In the genomic region with DNA sequence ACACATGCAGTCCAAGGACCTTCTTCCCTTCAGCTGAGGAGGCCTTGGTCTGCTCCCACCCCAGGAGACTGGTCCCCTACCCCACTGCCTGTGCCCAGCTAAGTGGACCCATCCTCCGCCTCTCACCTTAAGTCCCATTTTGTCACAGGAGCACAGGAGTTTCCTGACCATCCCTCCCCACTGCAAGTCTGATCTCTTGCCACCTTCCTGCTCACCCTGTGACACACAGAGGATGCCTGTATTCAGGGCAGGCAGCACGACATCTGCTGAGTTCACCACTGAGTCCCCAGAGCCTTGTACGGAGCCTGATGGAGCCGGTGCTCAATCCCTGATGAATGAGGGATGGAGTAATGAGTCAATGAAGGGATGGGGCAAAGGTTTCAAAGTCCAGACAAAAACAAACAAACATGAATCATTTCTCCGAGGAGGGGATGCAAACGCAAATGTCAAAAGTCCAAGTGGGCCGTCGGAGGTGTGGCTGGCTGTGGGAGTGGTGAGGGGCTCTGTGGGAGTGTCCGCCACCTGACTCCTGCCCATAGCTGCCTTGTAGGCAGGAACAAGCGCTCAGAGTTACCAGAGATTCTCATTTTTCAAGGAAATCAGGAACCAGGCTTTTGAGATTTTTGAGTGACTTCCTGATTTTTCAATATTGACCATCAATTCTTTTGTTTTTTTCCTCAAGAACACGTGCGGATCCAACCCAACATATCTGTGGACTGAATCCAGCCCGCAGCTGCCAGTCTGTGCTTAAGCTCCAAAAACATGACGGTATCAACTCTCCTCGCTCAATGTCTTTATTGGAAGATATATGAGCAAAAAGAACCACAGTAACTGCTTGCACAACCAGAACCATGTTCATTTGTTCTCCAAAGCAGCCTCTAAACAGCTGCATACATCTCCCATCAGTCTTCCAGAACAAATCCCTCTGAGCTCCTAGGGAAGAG, we compare ENCODE assay signal across 1 cellular context.
TF ChIP-seq lines count a peak whose summit lies in the region.

No MANE protein-coding gene starts in this region.

TF ChIP-seq in HepG2, 621 proteins besides CTCF, POLR2A, EP300 and RAD21 (continued from another document and continues in another):
- TF ChIP-seq, protein P1, sequence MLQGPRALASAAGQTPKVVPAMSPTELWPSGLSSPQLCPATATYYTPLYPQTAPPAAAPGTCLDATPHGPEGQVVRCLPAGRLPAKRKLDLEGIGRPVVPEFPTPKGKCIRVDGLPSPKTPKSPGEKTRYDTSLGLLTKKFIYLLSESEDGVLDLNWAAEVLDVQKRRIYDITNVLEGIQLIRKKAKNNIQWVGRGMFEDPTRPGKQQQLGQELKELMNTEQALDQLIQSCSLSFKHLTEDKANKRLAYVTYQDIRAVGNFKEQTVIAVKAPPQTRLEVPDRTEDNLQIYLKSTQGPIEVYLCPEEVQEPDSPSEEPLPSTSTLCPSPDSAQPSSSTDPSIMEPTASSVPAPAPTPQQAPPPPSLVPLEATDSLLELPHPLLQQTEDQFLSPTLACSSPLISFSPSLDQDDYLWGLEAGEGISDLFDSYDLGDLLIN (CRISPR knock-in tag; IDR thresholded peaks at IDR 0.05; ENCODE audit: borderline replicate concordance): no peak
- TF ChIP-seq SRSF4 (IDR thresholded peaks at IDR 0.05; ENCODE audit: low read depth, low read length, poor library complexity, severe bottlenecking): no peak
- peak; percentile 70 for TF ChIP-seq MIER2 (CRISPR knock-in tag; IDR thresholded peaks at IDR 0.05)
- no peak for TF ChIP-seq RAD51 (IDR thresholded peaks at IDR 0.05; ENCODE audit: borderline replicate concordance)
- no peak for TF ChIP-seq NBN (conservative IDR thresholded peaks at IDR 0.05)
- TF ChIP-seq, protein P2, sequence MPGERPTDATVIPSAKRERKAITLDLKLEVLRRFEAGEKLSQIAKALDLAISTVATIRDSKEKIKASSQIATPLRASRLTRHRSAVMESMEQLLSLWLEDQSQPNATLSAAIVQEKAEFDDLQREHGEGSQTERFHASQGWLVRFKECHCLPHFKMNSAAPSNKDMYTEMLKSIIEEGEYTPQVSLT (CRISPR knock-in tag; IDR thresholded peaks at IDR 0.05; ENCODE audit: borderline replicate concordance, low read depth): no peak
- TF ChIP-seq ATAD3A (CRISPR knock-in tag; IDR thresholded peaks at IDR 0.05): 0 out of 2 replicates have a peak, but pooled peaks have one; percentile 44
- TF ChIP-seq, protein P3, sequence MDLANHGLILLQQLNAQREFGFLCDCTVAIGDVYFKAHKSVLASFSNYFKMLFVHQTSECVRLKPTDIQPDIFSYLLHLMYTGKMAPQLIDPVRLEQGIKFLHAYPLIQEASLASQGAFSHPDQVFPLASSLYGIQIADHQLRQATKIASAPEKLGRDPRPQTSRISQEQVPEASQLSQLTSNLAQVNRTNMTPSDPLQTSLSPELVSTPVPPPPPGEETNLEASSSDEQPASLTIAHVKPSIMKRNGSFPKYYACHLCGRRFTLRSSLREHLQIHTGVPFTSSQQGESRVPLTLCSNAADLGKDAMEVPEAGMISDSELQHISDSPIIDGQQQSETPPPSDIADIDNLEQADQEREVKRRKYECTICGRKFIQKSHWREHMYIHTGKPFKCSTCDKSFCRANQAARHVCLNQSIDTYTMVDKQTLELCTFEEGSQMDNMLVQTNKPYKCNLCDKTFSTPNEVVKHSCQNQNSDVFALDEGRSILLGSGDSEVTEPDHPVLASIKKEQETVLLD (CRISPR knock-in tag; IDR thresholded peaks at IDR 0.05; ENCODE audit: low read depth): no peak; the same call in 1 of the 2 replicates
- TF ChIP-seq ZNF598 (CRISPR knock-in tag; IDR thresholded peaks at IDR 0.05; ENCODE audit: borderline replicate concordance): no peak
- TF ChIP-seq ZSCAN25 (CRISPR knock-in tag; IDR thresholded peaks at IDR 0.05): no peak; the same call in 1 of the 2 replicates
- no peak for TF ChIP-seq ZNF678 (CRISPR knock-in tag; IDR thresholded peaks at IDR 0.05)
- TF ChIP-seq FOXA3 (CRISPR knock-in tag; IDR thresholded peaks at IDR 0.05): peak; percentile 91
- no peak for TF ChIP-seq ZNF282 (IDR thresholded peaks at IDR 0.05; ENCODE audit: partially characterized antibody)
- no peak for TF ChIP-seq ZNF75D (CRISPR knock-in tag; IDR thresholded peaks at IDR 0.05; ENCODE audit: borderline replicate concordance)
- TF ChIP-seq NR2C2 (CRISPR knock-in tag; IDR thresholded peaks at IDR 0.05; ENCODE audit: borderline replicate concordance): no peak; the same call in 1 of the 2 replicates
- TF ChIP-seq ISX (CRISPR knock-in tag; conservative IDR thresholded peaks at IDR 0.05): no peak
- TF ChIP-seq FOSL2 (CRISPR knock-in tag; IDR thresholded peaks at IDR 0.05): peak; percentile 99
- peak; percentile 93 for TF ChIP-seq MED1 (CRISPR knock-in tag; IDR thresholded peaks at IDR 0.05)
- no peak for TF ChIP-seq HOXA9 (CRISPR knock-in tag; IDR thresholded peaks at IDR 0.05; ENCODE audit: borderline replicate concordance)
- TF ChIP-seq ZNF766 (CRISPR knock-in tag; IDR thresholded peaks at IDR 0.05; ENCODE audit: borderline replicate concordance): no peak
- no peak for TF ChIP-seq SRSF1 (optimal IDR thresholded peaks at IDR 0.05; ENCODE audit: low read depth, low read length)
- TF ChIP-seq, protein P4, sequence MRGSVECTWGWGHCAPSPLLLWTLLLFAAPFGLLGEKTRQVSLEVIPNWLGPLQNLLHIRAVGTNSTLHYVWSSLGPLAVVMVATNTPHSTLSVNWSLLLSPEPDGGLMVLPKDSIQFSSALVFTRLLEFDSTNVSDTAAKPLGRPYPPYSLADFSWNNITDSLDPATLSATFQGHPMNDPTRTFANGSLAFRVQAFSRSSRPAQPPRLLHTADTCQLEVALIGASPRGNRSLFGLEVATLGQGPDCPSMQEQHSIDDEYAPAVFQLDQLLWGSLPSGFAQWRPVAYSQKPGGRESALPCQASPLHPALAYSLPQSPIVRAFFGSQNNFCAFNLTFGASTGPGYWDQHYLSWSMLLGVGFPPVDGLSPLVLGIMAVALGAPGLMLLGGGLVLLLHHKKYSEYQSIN (CRISPR knock-in tag; IDR thresholded peaks at IDR 0.05; ENCODE audit: borderline replicate concordance): no peak
- peak; percentile 94 for TF ChIP-seq HNF4G (IDR thresholded peaks at IDR 0.05; ENCODE audit: borderline replicate concordance, low read depth, low read length)
- TF ChIP-seq HNF4G (CRISPR knock-in tag; IDR thresholded peaks at IDR 0.05; ENCODE audit: borderline replicate concordance, low read depth): peak; percentile 95
- TF ChIP-seq U2AF1 (optimal IDR thresholded peaks at IDR 0.05; ENCODE audit: low read depth, low read length): peak; percentile 67
- no peak for TF ChIP-seq ZEB1 (IDR thresholded peaks at IDR 0.05; ENCODE audit: insufficient replicate concordance, low read depth)
- TF ChIP-seq, protein P5, sequence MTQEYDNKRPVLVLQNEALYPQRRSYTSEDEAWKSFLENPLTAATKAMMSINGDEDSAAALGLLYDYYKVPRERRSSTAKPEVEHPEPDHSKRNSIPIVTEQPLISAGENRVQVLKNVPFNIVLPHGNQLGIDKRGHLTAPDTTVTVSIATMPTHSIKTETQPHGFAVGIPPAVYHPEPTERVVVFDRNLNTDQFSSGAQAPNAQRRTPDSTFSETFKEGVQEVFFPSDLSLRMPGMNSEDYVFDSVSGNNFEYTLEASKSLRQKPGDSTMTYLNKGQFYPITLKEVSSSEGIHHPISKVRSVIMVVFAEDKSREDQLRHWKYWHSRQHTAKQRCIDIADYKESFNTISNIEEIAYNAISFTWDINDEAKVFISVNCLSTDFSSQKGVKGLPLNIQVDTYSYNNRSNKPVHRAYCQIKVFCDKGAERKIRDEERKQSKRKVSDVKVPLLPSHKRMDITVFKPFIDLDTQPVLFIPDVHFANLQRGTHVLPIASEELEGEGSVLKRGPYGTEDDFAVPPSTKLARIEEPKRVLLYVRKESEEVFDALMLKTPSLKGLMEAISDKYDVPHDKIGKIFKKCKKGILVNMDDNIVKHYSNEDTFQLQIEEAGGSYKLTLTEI (CRISPR knock-in tag; conservative IDR thresholded peaks at IDR 0.05): no peak
- no peak for TF ChIP-seq SUZ12 (IDR thresholded peaks at IDR 0.05; ENCODE audit: low read depth, low read length)
- peak; percentile 43; the same call in 1 of the 2 replicates for TF ChIP-seq ZNF652 (CRISPR knock-in tag; IDR thresholded peaks at IDR 0.05; ENCODE audit: borderline replicate concordance, low read depth)
- TF ChIP-seq DNMT3B (CRISPR knock-in tag; conservative IDR thresholded peaks at IDR 0.05): peak; percentile 31; the same call in 1 of the 2 replicates
- peak; percentile 68; the same call in 1 of the 2 replicates for TF ChIP-seq ZNF331 (CRISPR knock-in tag; IDR thresholded peaks at IDR 0.05)
- peak; percentile 75; the same call in 1 of the 2 replicates for TF ChIP-seq ZBTB38 (CRISPR knock-in tag; IDR thresholded peaks at IDR 0.05)
- TF ChIP-seq ZNF235 (CRISPR knock-in tag; IDR thresholded peaks at IDR 0.05; ENCODE audit: borderline replicate concordance): no peak
- TF ChIP-seq, protein P6, sequence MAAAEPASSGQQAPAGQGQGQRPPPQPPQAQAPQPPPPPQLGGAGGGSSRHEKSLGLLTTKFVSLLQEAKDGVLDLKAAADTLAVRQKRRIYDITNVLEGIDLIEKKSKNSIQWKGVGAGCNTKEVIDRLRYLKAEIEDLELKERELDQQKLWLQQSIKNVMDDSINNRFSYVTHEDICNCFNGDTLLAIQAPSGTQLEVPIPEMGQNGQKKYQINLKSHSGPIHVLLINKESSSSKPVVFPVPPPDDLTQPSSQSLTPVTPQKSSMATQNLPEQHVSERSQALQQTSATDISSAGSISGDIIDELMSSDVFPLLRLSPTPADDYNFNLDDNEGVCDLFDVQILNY (CRISPR knock-in tag; conservative IDR thresholded peaks at IDR 0.05): no peak
- peak; percentile 51; the same call in 1 of the 2 replicates for TF ChIP-seq ZNF33A (CRISPR knock-in tag; IDR thresholded peaks at IDR 0.05; ENCODE audit: borderline replicate concordance)
- 0 out of 2 replicates have a peak, but pooled peaks have one; percentile 43 for TF ChIP-seq ZFP1 (CRISPR knock-in tag; IDR thresholded peaks at IDR 0.05)
- peak; percentile 89 for TF ChIP-seq KDM6A (CRISPR knock-in tag; IDR thresholded peaks at IDR 0.05; ENCODE audit: low read depth)
- TF ChIP-seq MTA3 (CRISPR knock-in tag; IDR thresholded peaks at IDR 0.05): no peak
- TF ChIP-seq PHB2 (IDR thresholded peaks at IDR 0.05; ENCODE audit: partially characterized antibody): no peak
- peak; percentile 47 for TF ChIP-seq PTBP1 (IDR thresholded peaks at IDR 0.05; ENCODE audit: low read depth, low read length, poor library complexity, severe bottlenecking)
- TF ChIP-seq, protein P7, sequence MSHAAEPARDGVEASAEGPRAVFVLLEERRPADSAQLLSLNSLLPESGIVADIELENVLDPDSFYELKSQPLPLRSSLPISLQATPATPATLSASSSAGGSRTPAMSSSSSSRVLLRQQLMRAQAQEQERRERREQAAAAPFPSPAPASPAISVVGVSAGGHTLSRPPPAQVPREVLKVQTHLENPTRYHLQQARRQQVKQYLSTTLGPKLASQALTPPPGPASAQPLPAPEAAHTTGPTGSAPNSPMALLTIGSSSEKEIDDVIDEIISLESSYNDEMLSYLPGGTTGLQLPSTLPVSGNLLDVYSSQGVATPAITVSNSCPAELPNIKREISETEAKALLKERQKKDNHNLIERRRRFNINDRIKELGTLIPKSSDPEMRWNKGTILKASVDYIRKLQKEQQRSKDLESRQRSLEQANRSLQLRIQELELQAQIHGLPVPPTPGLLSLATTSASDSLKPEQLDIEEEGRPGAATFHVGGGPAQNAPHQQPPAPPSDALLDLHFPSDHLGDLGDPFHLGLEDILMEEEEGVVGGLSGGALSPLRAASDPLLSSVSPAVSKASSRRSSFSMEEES (CRISPR knock-in tag; IDR thresholded peaks at IDR 0.05): peak; percentile 55
- peak; percentile 100 for TF ChIP-seq ZNF3 (CRISPR knock-in tag; IDR thresholded peaks at IDR 0.05)
- TF ChIP-seq ZNF816 (CRISPR knock-in tag; IDR thresholded peaks at IDR 0.05; ENCODE audit: borderline replicate concordance): peak; percentile 82; the same call in 1 of the 2 replicates
- peak; percentile 94 for TF ChIP-seq DPF2 (CRISPR knock-in tag; IDR thresholded peaks at IDR 0.05; ENCODE audit: borderline replicate concordance, low read depth)
- no peak for TF ChIP-seq ZNF841 (CRISPR knock-in tag; IDR thresholded peaks at IDR 0.05; ENCODE audit: borderline replicate concordance)
- 0 out of 2 replicates have a peak, but pooled peaks have one; percentile 65 for TF ChIP-seq SMYD3 (CRISPR knock-in tag; IDR thresholded peaks at IDR 0.05)
- no peak for TF ChIP-seq MAZ (IDR thresholded peaks at IDR 0.05; ENCODE audit: borderline replicate concordance, low read depth, low read length)
- peak; percentile 58 for TF ChIP-seq MAZ (CRISPR knock-in tag; IDR thresholded peaks at IDR 0.05; ENCODE audit: low read depth)
- no peak; the same call in 1 of the 2 replicates for TF ChIP-seq ZNF782 (CRISPR knock-in tag; IDR thresholded peaks at IDR 0.05; ENCODE audit: borderline replicate concordance)
- TF ChIP-seq KLF11 (CRISPR knock-in tag; IDR thresholded peaks at IDR 0.05): peak; percentile 23; the same call in 1 of the 2 replicates
- TF ChIP-seq HNF4A (CRISPR knock-in tag; IDR thresholded peaks at IDR 0.05): peak; percentile 99
- no peak for TF ChIP-seq EZH2 (conservative IDR thresholded peaks at IDR 0.05; ENCODE audit: low read depth, low read length)
